In the genomic region with DNA sequence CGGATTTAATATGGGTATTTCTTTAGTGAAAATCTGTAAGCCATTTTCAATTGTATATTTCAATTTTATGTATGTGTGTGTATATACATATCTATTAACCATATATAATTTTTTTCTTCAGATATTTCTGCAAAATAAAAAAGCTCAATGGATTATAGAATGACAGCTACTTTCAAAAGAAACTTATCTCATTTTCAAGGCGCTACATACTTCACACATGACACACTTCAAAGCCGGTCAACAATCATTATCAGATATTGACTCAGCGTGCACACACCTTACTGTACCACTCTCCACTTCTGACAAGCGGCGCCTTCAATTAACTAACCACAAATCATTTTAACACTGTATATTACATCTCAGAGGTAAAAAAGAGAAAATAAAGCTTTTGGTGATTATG, we compare ENCODE assay signal across 19 cellular contexts. TPM values are rescaled to one million over a fixed set of nuclear protein-coding genes. Genes with fewer than 3 reads are reported as not detected.
DNase-seq lines count a peak whose midpoint lies in the region; ATAC-seq, FAIRE-seq and TF ChIP-seq lines count a peak whose summit lies in the region.
"Had no signal": no experiment of that assay in that cellular context is flagged by ENCODE, and none has a peak within 500 bp of the region (broad histone marks: within the 10 kb centered on the region; RNA-seq: fewer than 3 reads in every experiment).

No MANE protein-coding gene starts in this region.

- TF ChIP-seq EP300 in K562 (IDR thresholded peaks at IDR 0.05; ENCODE audit: low read length) = peak; percentile 23; the same call in 1 of the 2 replicates

- no TSS peak for BruUV-seq in K562 (replicated peaks; lab: Mats Ljungman, UMichigan)

- H3K4me2 ChIP-seq in K562 (ENCODE audit: insufficient read depth, low read length) = no peak overlapping the region

- H3K27ac ChIP-seq in K562 (ENCODE audit: extremely low read depth, low read depth, low read length) = no peak overlapping the region
- H3K27ac ChIP-seq: adrenal gland had no signal

- no peaks in the 10 kb centered on the region for H3K27me3 Mint-ChIP-seq in activated T-cell treated with anti-CD3 and anti-CD28 coated beads, Interleukin-2, amount 50 U/mL, for 24 hours
- H3K27me3 Mint-ChIP-seq: naive B cell had no signal

- H3K4me3 ChIP-seq in K562 = no peak overlapping the region
- H3K4me3 ChIP-seq in retinal pigment epithelial cell (ENCODE audit: low read length) = no peak overlapping the region
- H3K4me3 ChIP-seq: adrenal gland had no signal

- no peak overlapping the region for H2AFZ ChIP-seq in K562 (ENCODE audit: low read depth, low read length)

- H3K9me3 Mint-ChIP-seq in activated T-cell treated with anti-CD3 and anti-CD28 coated beads, Interleukin-2, amount 50 U/mL, for 24 hours = no peaks in the 10 kb centered on the region
- H3K9me3 Mint-ChIP-seq: naive B cell, WTC11 had no signal

- CTCF ChIA-PET in K562 (lab: Yijun Ruan, JAX; ENCODE audit: low intra/inter-chr PET ratio) = no interaction called here

- H3K9me3 ChIP-seq in K562 (replicated peaks; ENCODE audit: control insufficient read depth, insufficient read depth, low read depth, low read length) = no peaks in the 10 kb centered on the region
- H3K9me3 ChIP-seq: adrenal gland had no signal

- no peak for DNase-seq in activated T-cell treated with anti-CD3 and anti-CD28 coated beads, Interleukin-2, amount 50 U/mL, for 24 hours
- no peak for DNase-seq in activated T-cell treated with anti-CD3 and anti-CD28 coated beads, Interleukin-2, amount 50 U/mL, for 1 hour
- peak; percentile 37 to 80 for DNase-seq in NCI-H2081 (lab: John Stamatoyannopoulos, UW)
- DNase-seq in K562 (ENCODE audit: extremely low read depth in 1 of 4, low spot score in 3 of 4) = peak; percentile 12 to 43 (median 34)
- DNase-seq in retinal pigment epithelial cell (ENCODE audit: low read depth) = peak; percentile 15
- no peak for DNase-seq in DMS79 treated with DMSO at 0.1 percent for 48 hours (lab: John Stamatoyannopoulos, UW)
- DNase-seq in COLO668 (lab: John Stamatoyannopoulos, UW; ENCODE audit: unreplicated experiment) = no peak
- DNase-seq: activated CD8-positive, alpha-beta memory T cell treated with anti-CD3 and anti-CD28 coated beads, Interleukin-2, amount 50 U/mL, for 48 hours; adrenal gland; COR-L47; GF-D8; HCEC 1CT; naive B cell; RPMI8226 had no signal

- TF ChIP-seq CTCF in K562 (IDR thresholded peaks at IDR 0.05 in 2 of 3, conservative IDR thresholded peaks at IDR 0.05 in 1 of 3; ENCODE audit: insufficient read depth in 2 of 3, low read depth in 1 of 3, low read length in 3 of 3) = no peak
- TF ChIP-seq CTCF in retinal pigment epithelial cell (conservative IDR thresholded peaks at IDR 0.05; ENCODE audit: low read depth, low read length) = no peak

- no peaks in the 10 kb centered on the region for H3K79me2 ChIP-seq in K562 (ENCODE audit: control insufficient read depth, insufficient read depth, low read length)

- H3K4me1 ChIP-seq in K562 (replicated peaks in 1 of 2; ENCODE audit: control insufficient read depth in 2 of 2, insufficient read depth in 2 of 2, low read length in 2 of 2) = no peaks in the 10 kb centered on the region; a peak in 1 of 5 replicates
- H3K4me1 ChIP-seq: adrenal gland had no signal

- no peaks in the 10 kb centered on the region for H3K9me1 ChIP-seq in K562 (ENCODE audit: control insufficient read depth, insufficient read depth, low read length)

- POLR2A ChIA-PET in K562 (lab: Yijun Ruan, JAX) = no interaction called here

- 37% methylated on average over 6 of the region's 6 CpGs for WGBS in K562 (ENCODE audit: insufficient coverage, low coverage, missing lambda C conversion rate)

- TF ChIP-seq RAD21 in K562 (CRISPR knock-in tag; conservative IDR thresholded peaks at IDR 0.05 in 1 of 2, IDR thresholded peaks at IDR 0.05 in 1 of 2) = no peak

- H4K20me1 ChIP-seq in K562 (replicated peaks; ENCODE audit: control insufficient read depth, insufficient read depth, low read length) = no peaks in the 10 kb centered on the region

- H3K27ac Mint-ChIP-seq in activated T-cell treated with anti-CD3 and anti-CD28 coated beads, Interleukin-2, amount 50 U/mL, for 24 hours = peak overlapping the region; percentile 38
- H3K27ac Mint-ChIP-seq: WTC11 had no signal

- peaks cover 96% of the 10 kb centered on the region for H3K36me3 Mint-ChIP-seq in activated T-cell treated with anti-CD3 and anti-CD28 coated beads, Interleukin-2, amount 50 U/mL, for 24 hours (ENCODE audit: low read depth)

- FAIRE-seq in K562 (lab: Jason Lieb, UNC) = no peak

- no peak overlapping the region for H3K9ac ChIP-seq in K562 (ENCODE audit: insufficient read depth in 1 of 2, low read depth in 2 of 2, low read length in 2 of 2)

- no peak overlapping the region for H3K4me3 Mint-ChIP-seq in activated T-cell treated with anti-CD3 and anti-CD28 coated beads, Interleukin-2, amount 50 U/mL, for 24 hours
- H3K4me3 Mint-ChIP-seq: naive B cell, WTC11 had no signal

- peak; percentile 72 for ATAC-seq in K562
- no peak for ATAC-seq in HG02938 (IDR thresholded peaks at IDR 0.05; ENCODE audit: unreplicated experiment)
- ATAC-seq: WTC11 had no signal

- H3K27me3 ChIP-seq in K562 (ENCODE audit: control insufficient read depth in 2 of 2, insufficient read depth in 2 of 2, low read length in 2 of 2) = no peaks in the 10 kb centered on the region
- H3K27me3 ChIP-seq: adrenal gland had no signal

- H3K4me1 Mint-ChIP-seq in activated T-cell treated with anti-CD3 and anti-CD28 coated beads, Interleukin-2, amount 50 U/mL, for 24 hours (ENCODE audit: low read depth) = peaks cover 9% of the 10 kb centered on the region
- H3K4me1 Mint-ChIP-seq: WTC11 had no signal

- intact Hi-C loops in K562 (cut with micrococcal nuclease) = no loop called here

- in situ Hi-C loops in K562 (cut with MboI) = no loop called here

- peaks cover 90% of the 10 kb centered on the region for H3K36me3 ChIP-seq in K562 (ENCODE audit: control insufficient read depth, insufficient read depth, low read length)

- no peak for TF ChIP-seq POLR2A in K562 (conservative IDR thresholded peaks at IDR 0.05)

TF ChIP-seq in K562, 482 proteins besides CTCF, POLR2A, EP300 and RAD21 (continues in another document):
- TF ChIP-seq ZBTB1 (CRISPR knock-in tag; IDR thresholded peaks at IDR 0.05; ENCODE audit: borderline replicate concordance, low read depth) (no peak), JUND (IDR thresholded peaks at IDR 0.05; ENCODE audit: borderline replicate concordance, low read depth, low read length) (peak; percentile 41; the same call in 1 of the 2 replicates), JUND (tag; IDR thresholded peaks at IDR 0.05; ENCODE audit: borderline replicate concordance, low read depth, low read length) (peak; percentile 18; the same call in 1 of the 3 replicates), HMG20A (CRISPR knock-in tag; conservative IDR thresholded peaks at IDR 0.05) (no peak), TCF7 (IDR thresholded peaks at IDR 0.05; ENCODE audit: borderline replicate concordance) (0 out of 2 replicates have a peak, but pooled peaks have one; percentile 79), LEF1 (IDR thresholded peaks at IDR 0.05) (peak; percentile 54; the same call in 1 of the 2 replicates)

RNA-seq across cellular contexts. Expression of a gene that starts 39.6 kb away (rescaled TPM):
- total RNA-seq in K562 (2011; cell fraction: chromatin; rRNA removed; ENCODE audit: low replicate concordance) = 187 and 569 TPM in 2 replicates
- total RNA-seq in K562 (2011; cell fraction: nucleolus; rRNA removed) = 75.4 and 99.2 TPM in 2 replicates
- total RNA-seq in K562 (2011; cell fraction: nucleoplasm; rRNA removed) = 212 and 321 TPM in 2 replicates
- total RNA-seq in K562 (2014; rRNA removed) (72.3 and 86.6 TPM in 2 replicates), K562 (2014; rRNA removed; fragmentation: Illumina TruSeq; extraction: Trizol) (116 and 120 TPM in 2 replicates), K562 (2015; rRNA removed; fragmentation: Illumina TruSeq; extraction: Trizol) (87.3 and 95.8 TPM in 2 replicates), K562 (2021) (85.4 and 95.2 TPM in 2 replicates)
- polyA plus RNA-seq in K562 (2011; rRNA removed) (99.4 and 135 TPM in 2 replicates), K562 (2014; fragmentation: Illumina TruSeq; extraction: Trizol) (65.9 and 77.7 TPM in 2 replicates), K562 (2014; fragmentation: Nextera tagmentation; extraction: Ambion mirVana) (10 to 100 TPM; 16.6 to 16.8 TPM), K562 (2014; rRNA removed) (46.2 and 54.7 TPM in 2 replicates)
- 14.3 and 36.7 TPM in 2 replicates for polyA plus RNA-seq in K562 (2011; cell fraction: cytosol; rRNA removed)
- 52.7 and 77.5 TPM in 2 replicates for polyA plus RNA-seq in K562 (2011; cell fraction: nucleus; rRNA removed)
- 35.4 and 37.3 TPM in 2 replicates for polyA plus RNA-seq in K562 (2012)
- polyA minus RNA-seq in K562 (2011; rRNA and poly(A)+ RNA removed) = 360 and 406 TPM in 2 replicates
- polyA minus RNA-seq in K562 (2011; cell fraction: cytosol; rRNA and poly(A)+ RNA removed) = 76.2 and 93.9 TPM in 2 replicates
- 87.1 and 158 TPM in 2 replicates for polyA minus RNA-seq in K562 (2011; cell fraction: nucleus; rRNA and poly(A)+ RNA removed)

RNA-seq across cellular contexts. Expression of a gene that starts 48.1 kb away (rescaled TPM):
- 0.14 and 0.23 TPM in 2 replicates for total RNA-seq in K562 (2011; cell fraction: chromatin; rRNA removed; ENCODE audit: low replicate concordance)
- total RNA-seq in K562 (2011; cell fraction: nucleolus; rRNA removed) = 0.26 and 0.33 TPM in 2 replicates
- 0.15 and 0.23 TPM in 2 replicates for total RNA-seq in K562 (2011; cell fraction: nucleoplasm; rRNA removed)
- total RNA-seq in K562 (2014; rRNA removed) (0.04 TPM in 1 of 2 replicates, not detected in the other), K562 (2014; rRNA removed; fragmentation: Illumina TruSeq; extraction: Trizol) (not detected in 2 replicates), K562 (2015; rRNA removed; fragmentation: Illumina TruSeq; extraction: Trizol) (0.04 TPM in 1 of 2 replicates, not detected in the other), K562 (2021) (0.09 TPM in 1 of 2 replicates, not detected in the other)
- polyA plus RNA-seq in K562 (2011; rRNA removed) (0.01 and 0.03 TPM in 2 replicates), K562 (2014; fragmentation: Illumina TruSeq; extraction: Trizol) (not detected in 2 replicates), K562 (2014; fragmentation: Nextera tagmentation; extraction: Ambion mirVana) (not detected), K562 (2014; rRNA removed) (0.04 and 0.08 TPM in 2 replicates)
- polyA plus RNA-seq in K562 (2011; cell fraction: cytosol; rRNA removed) = 0.03 TPM in 1 of 2 replicates, not detected in the other
- not detected in 2 replicates for polyA plus RNA-seq in K562 (2011; cell fraction: nucleus; rRNA removed)
- polyA plus RNA-seq in K562 (2012) = not detected in 2 replicates
- 0.18 TPM in 1 of 2 replicates, not detected in the other for polyA minus RNA-seq in K562 (2011; rRNA and poly(A)+ RNA removed)
- polyA minus RNA-seq in K562 (2011; cell fraction: cytosol; rRNA and poly(A)+ RNA removed) = not detected in 2 replicates
- 0.13 and 0.22 TPM in 2 replicates for polyA minus RNA-seq in K562 (2011; cell fraction: nucleus; rRNA and poly(A)+ RNA removed)
- total RNA-seq: chondrocyte, fibroblast of villous mesenchyme, subcutaneous adipose tissue had no signal
- polyA plus RNA-seq: adrenal gland had no signal

Comparison
In these comparisons a context has a peak if more than half of its experiments do, and no peak if none do; other contexts are left out.
1. DNase-seq: peak in NCI-H2081 (2 of 2), K562 (4 of 4) and retinal pigment epithelial cell (single experiment); none in activated T-cell treated with anti-CD3 and anti-CD28 coated beads, Interleukin-2, amount 50 U/mL, for 24 hours (single experiment), activated T-cell treated with anti-CD3 and anti-CD28 coated beads, Interleukin-2, amount 50 U/mL, for 1 hour (single experiment), DMS79 treated with DMSO at 0.1 percent for 48 hours (single experiment) and COLO668 (single experiment).